Comparison of ENCODE assay signal across 15 cellular contexts in the genomic region with DNA sequence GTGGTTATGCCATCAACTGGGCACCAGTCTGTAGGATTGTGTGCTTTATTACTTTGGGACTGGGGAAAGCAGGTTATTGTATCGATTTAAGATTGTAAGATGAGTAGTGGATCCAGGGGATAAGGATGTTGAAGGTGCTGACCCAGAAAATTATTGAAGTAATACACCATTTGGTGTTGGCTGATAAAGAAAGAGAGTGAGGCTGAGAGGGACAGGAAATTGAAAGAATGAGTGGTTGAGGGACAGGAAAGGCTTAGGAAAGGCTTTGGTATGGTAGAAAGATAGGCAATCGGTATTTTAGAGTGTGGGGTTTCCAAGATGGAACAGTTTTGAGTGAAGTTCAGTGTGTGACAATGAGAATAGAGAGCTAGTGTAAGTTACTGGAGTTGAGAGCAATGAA.
"Had no signal": no experiment of that assay in that cellular context is flagged by ENCODE, and none has a peak within 500 bp of the region (broad histone marks: within the 10 kb centered on the region; RNA-seq: fewer than 3 reads in every experiment).

No MANE protein-coding gene starts in this region.

- H3K27ac Mint-ChIP-seq: activated naive CD4-positive, alpha-beta T cell treated with anti-CD3 and anti-CD28 coated beads, Interleukin-2, amount 50 U/mL, for 24 hours; nephron; progenitor cell of endocrine pancreas had no signal

- H3K27ac ChIP-seq: gastroesophageal sphincter, left ventricle myocardium inferior, tibial nerve, vagina had no signal

- H3K27me3 Mint-ChIP-seq: activated naive CD4-positive, alpha-beta T cell treated with anti-CD3 and anti-CD28 coated beads, Interleukin-2, amount 50 U/mL, for 24 hours; progenitor cell of endocrine pancreas; T-cell had no signal

- H3K4me1 Mint-ChIP-seq: nephron had no signal

- H3K4me3 Mint-ChIP-seq: activated naive CD4-positive, alpha-beta T cell treated with anti-CD3 and anti-CD28 coated beads, Interleukin-2, amount 50 U/mL, for 24 hours; nephron had no signal

- H3K4me3 ChIP-seq: gastroesophageal sphincter, left ventricle myocardium inferior, smooth muscle cell, tibial nerve, vagina had no signal

- H3K4me1 ChIP-seq: left ventricle myocardium inferior, vagina had no signal

- ATAC-seq: gastroesophageal sphincter, right cardiac atrium, T-cell had no signal

- H3K27me3 ChIP-seq: gastroesophageal sphincter, tibial nerve, vagina had no signal

- H3K9me3 Mint-ChIP-seq: activated naive CD4-positive, alpha-beta T cell treated with anti-CD3 and anti-CD28 coated beads, Interleukin-2, amount 50 U/mL, for 24 hours; nephron; T-cell had no signal

- H3K9me3 ChIP-seq: gastroesophageal sphincter, left ventricle myocardium inferior, tibial nerve, vagina had no signal

- DNase-seq: activated CD8-positive, alpha-beta memory T cell treated with anti-CD3 and anti-CD28 coated beads, Interleukin-2, amount 50 U/mL, for 4 hours; aorta; kidney; left ventricle myocardium inferior; mesendoderm; occipital lobe; right cardiac atrium; T-cell had no signal
